ENCODE assay signal across 1 cellular context in genomic region chr12:29228474-29229157, GRCh38.
TF ChIP-seq lines count a peak whose summit lies in the region.

No MANE protein-coding gene starts in this region.

TF ChIP-seq in H1, 55 proteins besides CTCF, POLR2A, EP300 and RAD21 (continued from another document):
- TF ChIP-seq SIRT6 (IDR thresholded peaks at IDR 0.05; ENCODE audit: low read length) (no peak), KDM4A (IDR thresholded peaks at IDR 0.05; ENCODE audit: low read depth, low read length, severe bottlenecking) (no peak), TEAD4 (IDR thresholded peaks at IDR 0.05; ENCODE audit: low read depth, low read length) (peak; percentile 55), SRF (IDR thresholded peaks at IDR 0.05; ENCODE audit: low read depth, low read length) (no peak), CEBPB (IDR thresholded peaks at IDR 0.05; ENCODE audit: low read depth, low read length) (no peak), CHD7 (IDR thresholded peaks at IDR 0.05; ENCODE audit: insufficient replicate concordance, low read length) (peak; percentile 82), SUZ12 (IDR thresholded peaks at IDR 0.05; ENCODE audit: low read length) (no peak), KDM1A (IDR thresholded peaks at IDR 0.05; ENCODE audit: borderline replicate concordance, low read length) (no peak), MAX (IDR thresholded peaks at IDR 0.05) (no peak), ASH2L (IDR thresholded peaks at IDR 0.05; ENCODE audit: low read length) (peak; percentile 38), TBP (IDR thresholded peaks at IDR 0.05; ENCODE audit: low read depth, low read length) (no peak), RNF2 (IDR thresholded peaks at IDR 0.05; ENCODE audit: borderline replicate concordance, low read depth, low read length, missing control alignments, poor library complexity, severe bottlenecking) (no peak), KDM5A (IDR thresholded peaks at IDR 0.05; ENCODE audit: low read length) (no peak)
TF ChIP-seq in H1: peak in this region for 3.
